8 cellular contexts compared by ENCODE assay signal in genomic region chr19:2888739-2889224, GRCh38. TPM values are rescaled to one million over a fixed set of nuclear protein-coding genes. Genes with fewer than 3 reads are reported as not detected.
DNase-seq lines count a peak whose midpoint lies in the region; ATAC-seq and TF ChIP-seq lines count a peak whose summit lies in the region.

No MANE protein-coding gene starts in this region.

- DNase-seq in NT2/D1 (ENCODE audit: low read depth, low spot score) (peak; percentile 76), natural killer cell (peak; percentile 22), osteocyte (ENCODE audit: extremely low spot score, unreplicated experiment) (no peak), HPDE6-E6E7 (ENCODE audit: extremely low spot score) (no peak), G401 (ENCODE audit: low spot score) (no peak)

- peak overlapping the region; percentile 52 to 86 (median 78) for H3K9ac ChIP-seq in BLaER1 treated with 17β-estradiol and CSF1 and Interleukin-3, amounts not matched to agents 10 nM and 100 nM
- H3K9ac ChIP-seq in NT2/D1 (ENCODE audit: insufficient read length, low read depth): no peak overlapping the region

- no peaks in the 10 kb centered on the region for H4K20me1 ChIP-seq in BLaER1 treated with 17β-estradiol and CSF1 and Interleukin-3, amounts not matched to agents 10 nM and 100 nM

- H3K4me2 ChIP-seq in BLaER1 treated with 17β-estradiol and CSF1 and Interleukin-3, amounts not matched to agents 10 nM and 100 nM: peak overlapping the region; percentile 64 to 92 (median 82)

- peak overlapping the region; percentile 51 for H3K4me3 Mint-ChIP-seq in activated naive CD4-positive, alpha-beta T cell treated with anti-CD3 and anti-CD28 coated beads, Interleukin-2, amount 50 U/mL, for 24 hours
- H3K4me3 Mint-ChIP-seq in natural killer cell (peak overlapping the region; percentile 63), osteocyte (ENCODE audit: unreplicated experiment) (no peak overlapping the region)

- peaks cover 19 to 46% (median 37%) of the 10 kb centered on the region in 10 experiments; a peak in 19 of 20 replicates for H3K4me1 ChIP-seq in BLaER1 treated with 17β-estradiol and CSF1 and Interleukin-3, amounts not matched to agents 10 nM and 100 nM
- no peaks in the 10 kb centered on the region for H3K4me1 ChIP-seq in NT2/D1 (ENCODE audit: insufficient read depth, insufficient read length)

- peaks cover 56 to 73% (median 71%) of the 10 kb centered on the region in 11 experiments for H3K9me3 ChIP-seq in BLaER1 treated with 17β-estradiol and CSF1 and Interleukin-3, amounts not matched to agents 10 nM and 100 nM (replicated peaks in 1 of 11)
- H3K9me3 ChIP-seq in NT2/D1 (ENCODE audit: insufficient read depth, low read length): peaks cover 5% of the 10 kb centered on the region; the same call in 1 of the 2 replicates

- ATAC-seq in natural killer cell: peak; percentile 61 to 82 (median 69)
- ATAC-seq in HG03432 (IDR thresholded peaks at IDR 0.05; ENCODE audit: unreplicated experiment): no peak

- no peaks in the 10 kb centered on the region for H3K27me3 ChIP-seq in BLaER1 treated with 17β-estradiol and CSF1 and Interleukin-3, amounts not matched to agents 10 nM and 100 nM
- no peaks in the 10 kb centered on the region for H3K27me3 ChIP-seq in NT2/D1 (ENCODE audit: insufficient read depth, insufficient read length)

- in situ Hi-C loops in G401 (cut with HindIII; ENCODE audit: low sequenced_read_pairs): no loop called here

- peaks cover 10% of the 10 kb centered on the region for H3K4me1 Mint-ChIP-seq in activated naive CD4-positive, alpha-beta T cell treated with anti-CD3 and anti-CD28 coated beads, Interleukin-2, amount 50 U/mL, for 24 hours
- H3K4me1 Mint-ChIP-seq in natural killer cell: no peaks in the 10 kb centered on the region
- H3K4me1 Mint-ChIP-seq in osteocyte (ENCODE audit: unreplicated experiment): no peaks in the 10 kb centered on the region

- no peaks in the 10 kb centered on the region for H3K27me3 Mint-ChIP-seq in activated naive CD4-positive, alpha-beta T cell treated with anti-CD3 and anti-CD28 coated beads, Interleukin-2, amount 50 U/mL, for 24 hours
- H3K27me3 Mint-ChIP-seq in natural killer cell (ENCODE audit: low read depth in 2 of 2): no peaks in the 10 kb centered on the region
- peaks cover 3% of the 10 kb centered on the region for H3K27me3 Mint-ChIP-seq in osteocyte (ENCODE audit: unreplicated experiment)

- intact Hi-C loops in natural killer cell (cut with micrococcal nuclease): no loop called here

- peak overlapping the region; percentile 48 to 73 (median 62) for H3K4me3 ChIP-seq in BLaER1 treated with 17β-estradiol and CSF1 and Interleukin-3, amounts not matched to agents 10 nM and 100 nM
- H3K4me3 ChIP-seq in NT2/D1 (ENCODE audit: insufficient read length, low read depth): no peak overlapping the region

- peak overlapping the region; percentile 23 for H3K27ac Mint-ChIP-seq in activated naive CD4-positive, alpha-beta T cell treated with anti-CD3 and anti-CD28 coated beads, Interleukin-2, amount 50 U/mL, for 24 hours
- H3K27ac Mint-ChIP-seq in natural killer cell (peak overlapping the region in 1 of 2 donors; percentile 64), osteocyte (ENCODE audit: unreplicated experiment) (no peak overlapping the region)

- peaks cover 0 to 41% (median 25%) of the 10 kb centered on the region in 11 experiments; a peak in 17 of 22 replicates for H3K36me3 ChIP-seq in BLaER1 treated with 17β-estradiol and CSF1 and Interleukin-3, amounts not matched to agents 10 nM and 100 nM
- H3K36me3 ChIP-seq in NT2/D1 (ENCODE audit: insufficient read depth, insufficient read length, low read length): no peaks in the 10 kb centered on the region

- no peak for TF ChIP-seq CTCF in natural killer cell (IDR thresholded peaks at IDR 0.05)
- TF ChIP-seq CTCF in osteocyte (IDR thresholded peaks at IDR 0.05): no peak

- peak overlapping the region; percentile 50 to 98 (median 95) for H3K27ac ChIP-seq in BLaER1 treated with 17β-estradiol and CSF1 and Interleukin-3, amounts not matched to agents 10 nM and 100 nM

- H3K36me3 Mint-ChIP-seq in activated naive CD4-positive, alpha-beta T cell treated with anti-CD3 and anti-CD28 coated beads, Interleukin-2, amount 50 U/mL, for 24 hours: no peaks in the 10 kb centered on the region
- H3K36me3 Mint-ChIP-seq in natural killer cell: no peaks in the 10 kb centered on the region
- H3K36me3 Mint-ChIP-seq in osteocyte (ENCODE audit: unreplicated experiment): no peaks in the 10 kb centered on the region

- no peaks in the 10 kb centered on the region for H3K9me3 Mint-ChIP-seq in activated naive CD4-positive, alpha-beta T cell treated with anti-CD3 and anti-CD28 coated beads, Interleukin-2, amount 50 U/mL, for 24 hours
- H3K9me3 Mint-ChIP-seq in natural killer cell (no peaks in the 10 kb centered on the region), osteocyte (ENCODE audit: unreplicated experiment) (no peaks in the 10 kb centered on the region)

RNA-seq across cellular contexts. Expression of gene ZNF57, which starts 11.9 kb away (rescaled TPM):
- 1 to 10 TPM; 4.4 to 7.5 (median 4.7) TPM for total RNA-seq in natural killer cell
- 3.6 and 4.0 TPM in 2 replicates for total RNA-seq in osteocyte
- total RNA-seq in G401 (2014; rRNA removed; shearing (Covaris generic)): 12.0 and 20.8 TPM in 2 replicates

RNA-seq across cellular contexts. Expression of gene ZNF556, which starts 21.6 kb away (rescaled TPM):
- total RNA-seq in natural killer cell (not detected), osteocyte (not detected in 2 replicates)
- total RNA-seq in G401 (2014; rRNA removed; shearing (Covaris generic)): 0.25 and 0.31 TPM in 2 replicates

RNA-seq across cellular contexts. Expression of gene ZNF555, which starts 47.5 kb away (rescaled TPM):
- total RNA-seq in natural killer cell: 1 to 10 TPM; 2.0 to 4.6 (median 2.9) TPM
- 5.9 and 10.6 TPM in 2 replicates for total RNA-seq in osteocyte
- total RNA-seq in G401 (2014; rRNA removed; shearing (Covaris generic)): 5.3 and 19.0 TPM in 2 replicates

RNA-seq across cellular contexts. Expression of gene ZNF77, which starts 56.0 kb away (rescaled TPM):
- 1 to 10 TPM; 6.0 to 9.2 (median 6.8) TPM for total RNA-seq in natural killer cell
- total RNA-seq in osteocyte: 4.0 and 4.9 TPM in 2 replicates
- total RNA-seq in G401 (2014; rRNA removed; shearing (Covaris generic)): 6.5 and 7.1 TPM in 2 replicates

Comparison
In these comparisons a context has a peak if more than half of its experiments do, and no peak if none do; other contexts are left out.
1. DNase-seq: peak in NT2/D1 (single experiment) and natural killer cell (single experiment); none in osteocyte (single experiment), HPDE6-E6E7 (single experiment) and G401 (single experiment).